1 cellular context compared by ENCODE assay signal in the genomic region with DNA sequence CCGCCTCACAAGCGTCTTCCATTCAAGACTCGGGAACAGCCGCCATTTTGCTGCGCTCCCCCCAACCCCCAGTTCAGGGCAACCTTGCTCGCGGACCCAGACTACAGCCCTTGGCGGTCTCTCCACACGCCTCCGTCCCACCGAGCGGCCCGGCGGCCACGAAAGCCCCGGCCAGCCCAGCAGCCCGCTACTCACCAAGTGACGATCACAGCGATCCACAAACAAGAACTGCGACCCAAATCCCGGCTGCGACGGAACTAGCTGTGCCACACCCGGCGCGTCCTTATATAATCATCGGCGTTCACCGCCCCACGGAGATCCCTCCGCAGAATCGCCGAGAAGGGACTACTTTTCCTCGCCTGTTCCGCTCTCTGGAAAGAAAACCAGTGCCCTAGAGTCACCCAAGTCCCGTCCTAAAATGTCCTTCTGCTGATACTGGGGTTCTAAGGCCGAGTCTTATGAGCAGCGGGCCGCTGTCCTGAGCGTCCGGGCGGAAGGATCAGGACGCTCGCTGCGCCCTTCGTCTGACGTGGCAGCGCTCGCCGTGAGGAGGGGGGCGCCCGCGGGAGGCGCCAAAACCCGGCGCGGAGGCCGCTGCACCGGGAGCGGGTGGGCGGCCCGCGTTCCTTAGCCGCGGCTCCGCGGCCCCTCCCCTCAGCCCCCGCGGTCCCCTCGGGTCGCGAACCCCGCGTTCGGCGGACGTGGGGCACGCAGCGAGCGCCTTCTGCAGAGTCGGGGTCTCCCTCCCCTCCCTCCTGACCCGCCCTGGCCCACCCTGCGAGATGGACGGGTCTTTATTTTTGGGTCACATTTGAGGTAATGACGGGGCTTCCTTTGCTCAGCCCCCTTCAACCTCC.
TF ChIP-seq lines count a peak whose summit lies in the region.

UBC (minus strand) TSS at position 259 of the 857 bp plus-strand sequence. CDS start 879 bp downstream, outside the sequence.

TF ChIP-seq in HepG2, 621 proteins besides CTCF, POLR2A, EP300 and RAD21 (continued from another document and continues in another):
- TF ChIP-seq, protein P1, sequence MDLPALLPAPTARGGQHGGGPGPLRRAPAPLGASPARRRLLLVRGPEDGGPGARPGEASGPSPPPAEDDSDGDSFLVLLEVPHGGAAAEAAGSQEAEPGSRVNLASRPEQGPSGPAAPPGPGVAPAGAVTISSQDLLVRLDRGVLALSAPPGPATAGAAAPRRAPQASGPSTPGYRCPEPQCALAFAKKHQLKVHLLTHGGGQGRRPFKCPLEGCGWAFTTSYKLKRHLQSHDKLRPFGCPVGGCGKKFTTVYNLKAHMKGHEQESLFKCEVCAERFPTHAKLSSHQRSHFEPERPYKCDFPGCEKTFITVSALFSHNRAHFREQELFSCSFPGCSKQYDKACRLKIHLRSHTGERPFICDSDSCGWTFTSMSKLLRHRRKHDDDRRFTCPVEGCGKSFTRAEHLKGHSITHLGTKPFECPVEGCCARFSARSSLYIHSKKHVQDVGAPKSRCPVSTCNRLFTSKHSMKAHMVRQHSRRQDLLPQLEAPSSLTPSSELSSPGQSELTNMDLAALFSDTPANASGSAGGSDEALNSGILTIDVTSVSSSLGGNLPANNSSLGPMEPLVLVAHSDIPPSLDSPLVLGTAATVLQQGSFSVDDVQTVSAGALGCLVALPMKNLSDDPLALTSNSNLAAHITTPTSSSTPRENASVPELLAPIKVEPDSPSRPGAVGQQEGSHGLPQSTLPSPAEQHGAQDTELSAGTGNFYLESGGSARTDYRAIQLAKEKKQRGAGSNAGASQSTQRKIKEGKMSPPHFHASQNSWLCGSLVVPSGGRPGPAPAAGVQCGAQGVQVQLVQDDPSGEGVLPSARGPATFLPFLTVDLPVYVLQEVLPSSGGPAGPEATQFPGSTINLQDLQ (CRISPR knock-in tag; IDR thresholded peaks at IDR 0.05): no peak; the same call in 1 of the 2 replicates
- TF ChIP-seq ZNF230 (CRISPR knock-in tag; IDR thresholded peaks at IDR 0.05) (peak; percentile 85; the same call in 1 of the 2 replicates), GABPA (IDR thresholded peaks at IDR 0.05; ENCODE audit: low read depth, low read length) (peak; percentile 29; the same call in 1 of the 2 replicates), GABPA (CRISPR knock-in tag; IDR thresholded peaks at IDR 0.05; ENCODE audit: low read depth) (peak; percentile 68), CENPBD1 (CRISPR knock-in tag; IDR thresholded peaks at IDR 0.05; ENCODE audit: borderline replicate concordance, low read depth) (0 out of 2 replicates have a peak, but pooled peaks have one; percentile 48), DRAP1 (CRISPR knock-in tag; IDR thresholded peaks at IDR 0.05) (peak; percentile 96), THAP8 (CRISPR knock-in tag; IDR thresholded peaks at IDR 0.05; ENCODE audit: borderline replicate concordance) (no peak; the same call in none of the 2 replicates), ZNF124 (CRISPR knock-in tag; IDR thresholded peaks at IDR 0.05) (0 out of 2 replicates have a peak, but pooled peaks have one; percentile 68), ZUFSP (CRISPR knock-in tag; IDR thresholded peaks at IDR 0.05; ENCODE audit: borderline replicate concordance) (no peak), ZNF160 (CRISPR knock-in tag; IDR thresholded peaks at IDR 0.05) (no peak; the same call in 1 of the 2 replicates), POLR2AphosphoS5 (IDR thresholded peaks at IDR 0.05; ENCODE audit: low read depth, low read length) (peak; percentile 100), ZNF138 (CRISPR knock-in tag; IDR thresholded peaks at IDR 0.05; ENCODE audit: low read depth) (peak; percentile 97), GZF1 (CRISPR knock-in tag; IDR thresholded peaks at IDR 0.05) (no peak; the same call in 1 of the 2 replicates), ADNP (CRISPR knock-in tag; IDR thresholded peaks at IDR 0.05) (no peak), ZNF644 (CRISPR knock-in tag; IDR thresholded peaks at IDR 0.05; ENCODE audit: low read depth) (no peak), POGK (CRISPR knock-in tag; conservative IDR thresholded peaks at IDR 0.05) (peak; percentile 87), ZFP82 (CRISPR knock-in tag; IDR thresholded peaks at IDR 0.05; ENCODE audit: borderline replicate concordance) (peak; percentile 94), HIC2 (CRISPR knock-in tag; IDR thresholded peaks at IDR 0.05; ENCODE audit: low read depth) (no peak; the same call in 1 of the 2 replicates), STAT6 (CRISPR knock-in tag; IDR thresholded peaks at IDR 0.05; ENCODE audit: borderline replicate concordance) (0 out of 2 replicates have a peak, but pooled peaks have one; percentile 47), ZBTB1 (CRISPR knock-in tag; IDR thresholded peaks at IDR 0.05; ENCODE audit: borderline replicate concordance) (no peak), ZNF558 (CRISPR knock-in tag; IDR thresholded peaks at IDR 0.05; ENCODE audit: borderline replicate concordance) (peak; percentile 70; the same call in 1 of the 2 replicates), RAD51 (IDR thresholded peaks at IDR 0.05; ENCODE audit: borderline replicate concordance) (no peak), MLLT10 (CRISPR knock-in tag; IDR thresholded peaks at IDR 0.05) (no peak), ZC3H4 (CRISPR knock-in tag; IDR thresholded peaks at IDR 0.05; ENCODE audit: borderline replicate concordance) (0 out of 2 replicates have a peak, but pooled peaks have one; percentile 18), NCOR1 (IDR thresholded peaks at IDR 0.05; ENCODE audit: borderline replicate concordance, low read length) (peak; percentile 64; the same call in 1 of the 2 replicates), NR2F1 (CRISPR knock-in tag; IDR thresholded peaks at IDR 0.05) (peak in 1 of 2 experiments; percentile 58; a peak in 1 of 4 replicates), EED (CRISPR knock-in tag; IDR thresholded peaks at IDR 0.05) (peak; percentile 87; the same call in 1 of the 2 replicates), ZBTB7B (CRISPR knock-in tag; IDR thresholded peaks at IDR 0.05) (peak; percentile 84), BRD4 (CRISPR knock-in tag; IDR thresholded peaks at IDR 0.05) (peak; percentile 63; the same call in 1 of the 2 replicates), PLSCR1 (CRISPR knock-in tag; IDR thresholded peaks at IDR 0.05; ENCODE audit: borderline replicate concordance) (no peak), ZNF775 (CRISPR knock-in tag; IDR thresholded peaks at IDR 0.05; ENCODE audit: borderline replicate concordance) (no peak), ZNF709 (CRISPR knock-in tag; IDR thresholded peaks at IDR 0.05) (peak; percentile 90), ARID2 (CRISPR knock-in tag; IDR thresholded peaks at IDR 0.05; ENCODE audit: borderline replicate concordance) (no peak; the same call in 1 of the 2 replicates), ZNF326 (CRISPR knock-in tag; IDR thresholded peaks at IDR 0.05; ENCODE audit: borderline replicate concordance) (no peak), ZNF10 (CRISPR knock-in tag; IDR thresholded peaks at IDR 0.05; ENCODE audit: borderline replicate concordance, low read depth) (no peak), PHF8 (CRISPR knock-in tag; IDR thresholded peaks at IDR 0.05) (peak; percentile 81)
- TF ChIP-seq, protein P2, sequence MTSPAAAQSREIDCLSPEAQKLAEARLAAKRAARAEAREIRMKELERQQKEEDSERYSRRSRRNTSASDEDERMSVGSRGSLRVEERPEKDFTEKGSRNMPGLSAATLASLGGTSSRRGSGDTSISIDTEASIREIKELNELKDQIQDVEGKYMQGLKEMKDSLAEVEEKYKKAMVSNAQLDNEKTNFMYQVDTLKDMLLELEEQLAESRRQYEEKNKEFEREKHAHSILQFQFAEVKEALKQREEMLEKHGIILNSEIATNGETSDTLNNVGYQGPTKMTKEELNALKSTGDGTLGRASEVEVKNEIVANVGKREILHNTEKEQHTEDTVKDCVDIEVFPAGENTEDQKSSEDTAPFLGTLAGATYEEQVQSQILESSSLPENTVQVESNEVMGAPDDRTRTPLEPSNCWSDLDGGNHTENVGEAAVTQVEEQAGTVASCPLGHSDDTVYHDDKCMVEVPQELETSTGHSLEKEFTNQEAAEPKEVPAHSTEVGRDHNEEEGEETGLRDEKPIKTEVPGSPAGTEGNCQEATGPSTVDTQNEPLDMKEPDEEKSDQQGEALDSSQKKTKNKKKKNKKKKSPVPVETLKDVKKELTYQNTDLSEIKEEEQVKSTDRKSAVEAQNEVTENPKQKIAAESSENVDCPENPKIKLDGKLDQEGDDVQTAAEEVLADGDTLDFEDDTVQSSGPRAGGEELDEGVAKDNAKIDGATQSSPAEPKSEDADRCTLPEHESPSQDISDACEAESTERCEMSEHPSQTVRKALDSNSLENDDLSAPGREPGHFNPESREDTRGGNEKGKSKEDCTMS (CRISPR knock-in tag; conservative IDR thresholded peaks at IDR 0.05): no peak; the same call in 1 of the 2 replicates
- TF ChIP-seq, protein P3, sequence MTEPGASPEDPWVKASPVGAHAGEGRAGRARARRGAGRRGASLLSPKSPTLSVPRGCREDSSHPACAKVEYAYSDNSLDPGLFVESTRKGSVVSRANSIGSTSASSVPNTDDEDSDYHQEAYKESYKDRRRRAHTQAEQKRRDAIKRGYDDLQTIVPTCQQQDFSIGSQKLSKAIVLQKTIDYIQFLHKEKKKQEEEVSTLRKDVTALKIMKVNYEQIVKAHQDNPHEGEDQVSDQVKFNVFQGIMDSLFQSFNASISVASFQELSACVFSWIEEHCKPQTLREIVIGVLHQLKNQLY (CRISPR knock-in tag; IDR thresholded peaks at IDR 0.05): peak; percentile 55; the same call in 1 of the 2 replicates
